Comparison of ENCODE assay signal across 31 cellular contexts in genomic region chr17:2615882-2616281, GRCh38. TPM values are rescaled to one million over a fixed set of nuclear protein-coding genes. Genes with fewer than 3 reads are reported as not detected.
DNase-seq lines count a peak whose midpoint lies in the region; ATAC-seq and TF ChIP-seq lines count a peak whose summit lies in the region.
"Had no signal": no experiment of that assay in that cellular context is flagged by ENCODE, and none has a peak within 500 bp of the region (broad histone marks: within the 10 kb centered on the region; RNA-seq: fewer than 3 reads in every experiment).

No MANE protein-coding gene starts in this region.

- no peaks in the 10 kb centered on the region for H3K27me3 Mint-ChIP-seq in activated T-cell treated with anti-CD3 and anti-CD28 coated beads, Interleukin-2, amount 50 U/mL, for 72 hours (ENCODE audit: low read depth)
- no peaks in the 10 kb centered on the region for H3K27me3 Mint-ChIP-seq in CD4-positive, CD25-positive, alpha-beta regulatory T cell
- H3K27me3 Mint-ChIP-seq in activated T-helper 17 cell treated with anti-CD3 and anti-CD28 coated beads, Interleukin-2, amount 50 U/mL, for 72 hours = no peaks in the 10 kb centered on the region
- no peaks in the 10 kb centered on the region for H3K27me3 Mint-ChIP-seq in endothelial cell (ENCODE audit: unreplicated experiment)
- H3K27me3 Mint-ChIP-seq: CD4-positive, alpha-beta memory T cell had no signal

- H3K36me3 Mint-ChIP-seq in activated T-cell treated with anti-CD3 and anti-CD28 coated beads, Interleukin-2, amount 50 U/mL, for 72 hours (ENCODE audit: insufficient read depth in 2 of 2) = peaks cover 0 to 1% of the 10 kb centered on the region in 2 donors
- peaks cover 4% of the 10 kb centered on the region for H3K36me3 Mint-ChIP-seq in CD4-positive, CD25-positive, alpha-beta regulatory T cell
- H3K36me3 Mint-ChIP-seq in activated T-helper 17 cell treated with anti-CD3 and anti-CD28 coated beads, Interleukin-2, amount 50 U/mL, for 72 hours (ENCODE audit: low read depth) = peaks cover 24% of the 10 kb centered on the region
- peaks cover 4% of the 10 kb centered on the region for H3K36me3 Mint-ChIP-seq in endothelial cell (ENCODE audit: low read depth, unreplicated experiment)

- H3K27ac Mint-ChIP-seq in activated T-cell treated with anti-CD3 and anti-CD28 coated beads, Interleukin-2, amount 50 U/mL, for 72 hours = peak overlapping the region; percentile 10
- H3K27ac Mint-ChIP-seq in CD4-positive, CD25-positive, alpha-beta regulatory T cell = peak overlapping the region in 2 of 3 donors; percentile 2 to 66
- H3K27ac Mint-ChIP-seq in activated T-helper 17 cell treated with anti-CD3 and anti-CD28 coated beads, Interleukin-2, amount 50 U/mL, for 72 hours = peak overlapping the region; percentile 41
- peak overlapping the region; percentile 52 for H3K27ac Mint-ChIP-seq in endothelial cell (ENCODE audit: unreplicated experiment)
- H3K27ac Mint-ChIP-seq: GM23338, HFFc6 had no signal

- no peaks in the 10 kb centered on the region for H3K9me3 Mint-ChIP-seq in activated T-cell treated with anti-CD3 and anti-CD28 coated beads, Interleukin-2, amount 50 U/mL, for 72 hours
- H3K9me3 Mint-ChIP-seq in CD4-positive, CD25-positive, alpha-beta regulatory T cell = no peaks in the 10 kb centered on the region
- no peaks in the 10 kb centered on the region for H3K9me3 Mint-ChIP-seq in activated T-helper 17 cell treated with anti-CD3 and anti-CD28 coated beads, Interleukin-2, amount 50 U/mL, for 72 hours
- no peaks in the 10 kb centered on the region for H3K9me3 Mint-ChIP-seq in endothelial cell (ENCODE audit: unreplicated experiment)
- H3K9me3 Mint-ChIP-seq: CD4-positive, alpha-beta memory T cell; HFFc6 had no signal

- ATAC-seq in activated T-cell treated with anti-CD3 and anti-CD28 coated beads, Interleukin-2, amount 50 U/mL, for 72 hours (replicated peaks in 1 of 2) = no peak
- ATAC-seq in CD4-positive, CD25-positive, alpha-beta regulatory T cell (ENCODE audit: low read depth in 2 of 2) = no peak
- no peak for ATAC-seq in activated T-helper 17 cell treated with anti-CD3 and anti-CD28 coated beads, Interleukin-2, amount 50 U/mL, for 72 hours (replicated peaks)
- no peak for ATAC-seq in HG02610 (IDR thresholded peaks at IDR 0.05; ENCODE audit: unreplicated experiment)
- ATAC-seq: GM23338, SK-N-SH treated with all-trans-retinoic acid at 6 μM for 48 hours had no signal

- peaks cover 30% of the 10 kb centered on the region for H3K4me1 Mint-ChIP-seq in activated T-cell treated with anti-CD3 and anti-CD28 coated beads, Interleukin-2, amount 50 U/mL, for 72 hours (ENCODE audit: low read depth)
- H3K4me1 Mint-ChIP-seq in CD4-positive, CD25-positive, alpha-beta regulatory T cell = peaks cover 17 to 79% (median 41%) of the 10 kb centered on the region in 4 donors
- H3K4me1 Mint-ChIP-seq in activated T-helper 17 cell treated with anti-CD3 and anti-CD28 coated beads, Interleukin-2, amount 50 U/mL, for 72 hours = peaks cover 22% of the 10 kb centered on the region
- no peaks in the 10 kb centered on the region for H3K4me1 Mint-ChIP-seq in endothelial cell (ENCODE audit: unreplicated experiment)

- no peaks in the 10 kb centered on the region for H3K27me3 ChIP-seq in CD4-positive, CD25-positive, alpha-beta regulatory T cell (ENCODE audit: control insufficient read depth, insufficient read depth, low read length)
- H3K27me3 ChIP-seq: BLaER1 treated with 17β-estradiol and CSF1 and Interleukin-3, amounts not matched to agents 10 nM and 100 nM; SJCRH30 had no signal

- peaks cover 36% of the 10 kb centered on the region for H3K4me1 ChIP-seq in CD4-positive, CD25-positive, alpha-beta regulatory T cell (ENCODE audit: control insufficient read depth, insufficient read depth, low read length, poor library complexity, severe bottlenecking)
- H3K4me1 ChIP-seq: SJCRH30 had no signal

- H3K36me3 ChIP-seq in CD4-positive, CD25-positive, alpha-beta regulatory T cell (ENCODE audit: control insufficient read depth, insufficient read depth, low read length) = peaks cover 3% of the 10 kb centered on the region
- H3K36me3 ChIP-seq: SJCRH30 had no signal

- H3K9me3 ChIP-seq in CD4-positive, CD25-positive, alpha-beta regulatory T cell (ENCODE audit: control insufficient read depth in 2 of 2, low read length in 2 of 2) = no peaks in the 10 kb centered on the region
- H3K9me3 ChIP-seq: HAP-1, SJCRH30 had no signal

- no peak overlapping the region for H3K4me3 ChIP-seq in CD4-positive, CD25-positive, alpha-beta regulatory T cell (ENCODE audit: low read depth, low read length)
- H3K4me3 ChIP-seq: BLaER1 treated with 17β-estradiol and CSF1 and Interleukin-3, amounts not matched to agents 10 nM and 100 nM; GM23338; HAP-1; SJCRH30 had no signal

- no peak overlapping the region for H3K4me3 Mint-ChIP-seq in activated T-cell treated with anti-CD3 and anti-CD28 coated beads, Interleukin-2, amount 50 U/mL, for 72 hours
- H3K4me3 Mint-ChIP-seq in CD4-positive, CD25-positive, alpha-beta regulatory T cell = peak overlapping the region in 1 of 4 donors; percentile 40
- no peak overlapping the region for H3K4me3 Mint-ChIP-seq in activated T-helper 17 cell treated with anti-CD3 and anti-CD28 coated beads, Interleukin-2, amount 50 U/mL, for 72 hours
- H3K4me3 Mint-ChIP-seq in endothelial cell (ENCODE audit: unreplicated experiment) = no peak overlapping the region
- H3K4me3 Mint-ChIP-seq: GM23338, HFFc6 had no signal

- TF ChIP-seq CTCF in endothelial cell (IDR thresholded peaks at IDR 0.05; ENCODE audit: unreplicated experiment) = no peak

- H3K27ac ChIP-seq in CD4-positive, CD25-positive, alpha-beta regulatory T cell (ENCODE audit: insufficient read depth, low read length, poor library complexity, severe bottlenecking) = no peak overlapping the region
- H3K27ac ChIP-seq: BLaER1 treated with 17β-estradiol and CSF1 and Interleukin-3, amounts not matched to agents 10 nM and 100 nM; HL-60; SJCRH30 had no signal

- no peak for DNase-seq in activated T-cell treated with anti-CD3 and anti-CD28 coated beads, Interleukin-2, amount 50 U/mL, for 72 hours
- DNase-seq in activated T-cell treated with anti-CD3 and anti-CD28 coated beads, Interleukin-2, amount 50 U/mL, for 48 hours = no peak
- DNase-seq in CD4-positive, CD25-positive, alpha-beta regulatory T cell = no peak
- DNase-seq in endothelial cell (ENCODE audit: low spot score) = no peak
- no peak for DNase-seq in A172 (ENCODE audit: low spot score)
- DNase-seq in stimulated activated CD4-positive, alpha-beta T cell treated with anti-CD3 and anti-CD28 coated beads, Interleukin-2, amount 100 ng/mL, for 48 hours = no peak
- DNase-seq: 8988T; Caco-2; CD4-positive, alpha-beta memory T cell; DMS79; EL; GDM1; HFFc6; Kasumi-1; NCI-H1092 treated with DMSO at 0.1 percent for 48 hours; NCI-H1436; NCI-H187; NCI-H2081 treated with DMSO at 0.1 percent for 48 hours; NCI-H2171; NCI-H226; NCI-H510A; NCI-H69; OCI-M1; SJCRH30 had no signal

RNA-seq across cellular contexts. Expression of gene PAFAH1B1, which starts 22.4 kb away (rescaled TPM):
- 100 to 1,000 TPM; 211 to 218 TPM for total RNA-seq in activated T-cell treated with anti-CD3 and anti-CD28 coated beads, Interleukin-2, amount 50 U/mL, for 72 hours
- total RNA-seq in CD4-positive, CD25-positive, alpha-beta regulatory T cell = 174 TPM
- polyA plus RNA-seq in CD4-positive, CD25-positive, alpha-beta regulatory T cell = 10 to 100 TPM; 20.6 to 39.7 (median 27.3) TPM
- total RNA-seq in activated T-helper 17 cell treated with anti-CD3 and anti-CD28 coated beads, Interleukin-2, amount 50 U/mL, for 72 hours = 100 to 1,000 TPM; 168 to 182 TPM
- total RNA-seq in endothelial cell (ENCODE audit: unreplicated experiment) = 141 TPM
- total RNA-seq in A172 (2014; rRNA removed; shearing (Covaris generic)) = 77.4 and 79.1 TPM in 2 replicates
